In the genomic region with DNA sequence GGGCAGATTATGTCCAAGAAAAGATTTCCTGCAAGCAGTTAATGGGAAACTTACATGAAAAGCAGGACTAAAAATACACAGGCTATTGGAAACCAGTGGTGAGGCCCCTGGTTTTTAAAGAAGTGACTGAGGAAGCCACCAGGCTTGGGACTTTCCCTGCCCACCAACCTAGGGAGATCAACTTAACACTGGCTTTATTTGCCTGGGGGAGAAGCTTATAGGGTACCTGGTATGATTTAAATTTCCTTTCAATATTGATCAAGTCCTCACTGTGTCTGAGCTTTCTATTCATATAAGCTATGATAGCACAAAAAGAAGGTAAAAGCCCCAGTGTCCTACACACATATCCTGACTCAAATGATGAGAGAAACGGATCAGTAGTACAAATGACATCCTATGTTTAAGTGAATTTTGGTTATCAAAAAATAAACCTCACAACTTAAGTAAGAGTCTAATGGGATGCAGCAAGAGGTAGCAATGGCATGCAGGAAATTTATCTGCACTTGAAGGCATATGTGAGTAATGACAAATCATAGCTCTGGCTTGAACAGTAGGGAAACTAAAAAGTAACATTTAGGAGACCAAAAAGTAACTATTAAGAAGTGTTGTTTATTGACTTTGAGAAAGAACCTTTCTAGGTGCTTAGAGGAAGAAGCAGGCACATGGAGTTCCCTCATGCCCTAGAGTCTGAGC, we compare ENCODE assay signal across 13 cellular contexts.
DNase-seq lines count a peak whose midpoint lies in the region; ATAC-seq, FAIRE-seq and TF ChIP-seq lines count a peak whose summit lies in the region.
"Had no signal": no experiment of that assay in that cellular context is flagged by ENCODE, and none has a peak within 500 bp of the region (broad histone marks: within the 10 kb centered on the region; RNA-seq: fewer than 3 reads in every experiment).

No MANE protein-coding gene starts in this region.

- DNase-seq in GM12892 (ENCODE audit: insufficient read length): no peak
- DNase-seq in activated T-helper 2 cell treated with anti-CD3 and anti-CD28 coated beads, Interferon-gamma antibody, Interleukin-2, Interleukin-4, amounts not matched to agents 10 μg/mL and 5 μg/mL and 100 μg/mL, durations not matched to agents 14 hours and 24 hours and 36 hours (ENCODE audit: low spot score): no peak
- DNase-seq in neural crest cell (ENCODE audit: low read depth, low spot score): no peak
- no peak for DNase-seq in MCF 10A (ENCODE audit: unreplicated experiment)
- DNase-seq in OCI-M1 (lab: John Stamatoyannopoulos, UW): no peak
- no peak for DNase-seq in COLO668 (lab: John Stamatoyannopoulos, UW; ENCODE audit: unreplicated experiment)
- DNase-seq: COR-L47; glutamatergic neuron; left ventricle myocardium inferior; NK-92 treated with Interleukin-12 subunit alpha and Interleukin-12 subunit beta, amount 100 ng/mL, for 24 hours had no signal

- H3K9me3 Mint-ChIP-seq in activated T-helper 2 cell treated with anti-CD3 and anti-CD28 coated beads, Interferon-gamma antibody, Interleukin-2, Interleukin-4, amounts not matched to agents 10 μg/mL and 5 μg/mL and 100 μg/mL, durations not matched to agents 14 hours and 24 hours and 36 hours: peaks cover 11% of the 10 kb centered on the region
- H3K9me3 Mint-ChIP-seq in neural crest cell (peaks cover 5% of the 10 kb centered on the region), MCF 10A (ENCODE audit: unreplicated experiment) (no peaks in the 10 kb centered on the region)

- POLR2A ChIA-PET in MCF 10A (lab: Yijun Ruan, JAX): no interaction called here

- no peaks in the 10 kb centered on the region for H3K27me3 Mint-ChIP-seq in activated T-helper 2 cell treated with anti-CD3 and anti-CD28 coated beads, Interferon-gamma antibody, Interleukin-2, Interleukin-4, amounts not matched to agents 10 μg/mL and 5 μg/mL and 100 μg/mL, durations not matched to agents 14 hours and 24 hours and 36 hours (ENCODE audit: low read depth)
- H3K27me3 Mint-ChIP-seq in neural crest cell (ENCODE audit: low read depth) (no peaks in the 10 kb centered on the region), MCF 10A (ENCODE audit: insufficient read depth, unreplicated experiment) (no peaks in the 10 kb centered on the region)

- TF ChIP-seq POLR2A in GM12892 (IDR thresholded peaks at IDR 0.05; ENCODE audit: low read depth, low read length): no peak

- peaks cover 68% of the 10 kb centered on the region for H3K36me3 Mint-ChIP-seq in activated T-helper 2 cell treated with anti-CD3 and anti-CD28 coated beads, Interferon-gamma antibody, Interleukin-2, Interleukin-4, amounts not matched to agents 10 μg/mL and 5 μg/mL and 100 μg/mL, durations not matched to agents 14 hours and 24 hours and 36 hours (ENCODE audit: low read depth)
- H3K36me3 Mint-ChIP-seq in neural crest cell (ENCODE audit: low read depth) (peaks cover 9% of the 10 kb centered on the region), MCF 10A (ENCODE audit: insufficient read depth, unreplicated experiment) (no peaks in the 10 kb centered on the region)

- CTCF ChIA-PET in MCF 10A (lab: Yijun Ruan, JAX): no interaction called here

- intact Hi-C loops in activated T-helper 2 cell treated with anti-CD3 and anti-CD28 coated beads, Interferon-gamma antibody, Interleukin-2, Interleukin-4, amounts not matched to agents 10 μg/mL and 5 μg/mL and 100 μg/mL, durations not matched to agents 14 hours and 24 hours and 36 hours (cut with micrococcal nuclease): loop anchor here (1.0 to 5.0 kb wide), 3 partner anchors 8 to 105 kb away; no protein-coding TSS in a partner anchor
- intact Hi-C loops in MCF 10A (cut with micrococcal nuclease): no loop called here

- H3K27ac Mint-ChIP-seq in activated T-helper 2 cell treated with anti-CD3 and anti-CD28 coated beads, Interferon-gamma antibody, Interleukin-2, Interleukin-4, amounts not matched to agents 10 μg/mL and 5 μg/mL and 100 μg/mL, durations not matched to agents 14 hours and 24 hours and 36 hours: peak overlapping the region; percentile 90
- peak overlapping the region; percentile 85 for H3K27ac Mint-ChIP-seq in neural crest cell (ENCODE audit: unreplicated experiment)
- no peak overlapping the region for H3K27ac Mint-ChIP-seq in MCF 10A (ENCODE audit: low read depth, unreplicated experiment)

- peak overlapping the region; percentile 47 for H3K4me3 Mint-ChIP-seq in activated T-helper 2 cell treated with anti-CD3 and anti-CD28 coated beads, Interferon-gamma antibody, Interleukin-2, Interleukin-4, amounts not matched to agents 10 μg/mL and 5 μg/mL and 100 μg/mL, durations not matched to agents 14 hours and 24 hours and 36 hours (ENCODE audit: low read depth)
- H3K4me3 Mint-ChIP-seq in neural crest cell (peak overlapping the region; percentile 58), MCF 10A (ENCODE audit: unreplicated experiment) (no peak overlapping the region)

- peak; percentile 75 for FAIRE-seq in GM12892 (lab: Jason Lieb, UNC)
- FAIRE-seq: endothelial cell of umbilical vein had no signal

- peaks cover 87% of the 10 kb centered on the region for H3K4me1 Mint-ChIP-seq in activated T-helper 2 cell treated with anti-CD3 and anti-CD28 coated beads, Interferon-gamma antibody, Interleukin-2, Interleukin-4, amounts not matched to agents 10 μg/mL and 5 μg/mL and 100 μg/mL, durations not matched to agents 14 hours and 24 hours and 36 hours (ENCODE audit: low read depth)
- H3K4me1 Mint-ChIP-seq in neural crest cell (peaks cover 35% of the 10 kb centered on the region), MCF 10A (ENCODE audit: insufficient read depth, unreplicated experiment) (no peaks in the 10 kb centered on the region)

- ATAC-seq in HG02610 (IDR thresholded peaks at IDR 0.05; ENCODE audit: unreplicated experiment) (peak; percentile 64), GM21737 (IDR thresholded peaks at IDR 0.05; ENCODE audit: unreplicated experiment) (no peak)

- BruUV-seq in MCF 10A (replicated peaks; lab: Mats Ljungman, UMichigan): no TSS peak

- TF ChIP-seq CTCF in neural crest cell (conservative IDR thresholded peaks at IDR 0.05) (no peak), MCF 10A (IDR thresholded peaks at IDR 0.05; ENCODE audit: unreplicated experiment) (no peak)
